Comparison of ENCODE assay signal across 13 cellular contexts in the genomic region with DNA sequence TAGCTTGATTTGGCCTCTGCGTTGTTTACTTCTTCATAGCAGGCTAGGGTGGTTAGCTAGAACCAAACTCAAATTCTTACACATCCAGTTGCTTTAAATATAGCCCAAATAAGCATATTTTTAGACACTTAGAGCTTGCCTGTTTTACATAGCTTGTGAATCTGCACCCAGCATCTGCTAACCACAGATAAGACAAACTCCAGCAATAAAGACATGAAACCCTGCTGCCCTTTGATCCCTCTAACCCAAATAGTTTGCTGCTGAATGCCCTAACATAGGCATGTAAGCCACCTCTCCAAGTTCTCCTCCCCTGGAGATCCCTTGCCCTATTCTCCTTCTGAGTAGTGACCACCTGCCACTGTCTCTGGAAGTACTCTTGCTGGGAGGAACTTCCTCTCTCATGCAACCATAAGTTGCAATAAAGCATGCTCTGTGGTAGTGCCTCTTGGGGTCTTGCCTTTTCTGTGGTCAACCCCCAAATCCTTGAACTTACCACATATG.
DNase-seq lines count a peak whose midpoint lies in the region; ATAC-seq, FAIRE-seq and TF ChIP-seq lines count a peak whose summit lies in the region.
"Had no signal": no experiment of that assay in that cellular context is flagged by ENCODE, and none has a peak within 500 bp of the region (broad histone marks: within the 10 kb centered on the region; RNA-seq: fewer than 3 reads in every experiment).

No MANE protein-coding gene starts in this region.

- H3K4me1 ChIP-seq in upper lobe of right lung: no peaks in the 10 kb centered on the region
- H3K4me1 ChIP-seq: ascending aorta, thyroid gland had no signal

- peak; percentile 39 for FAIRE-seq in GM18507 (lab: Jason Lieb, UNC)
- FAIRE-seq: HepG2 had no signal

- H3K4me3 ChIP-seq in upper lobe of right lung: no peak overlapping the region
- H3K4me3 ChIP-seq: ascending aorta, thyroid gland had no signal

- ATAC-seq in GM21390 (IDR thresholded peaks at IDR 0.05; ENCODE audit: unreplicated experiment) (peak; percentile 89), HG03066 (IDR thresholded peaks at IDR 0.05; ENCODE audit: low read depth, unreplicated experiment) (peak; percentile 90), upper lobe of right lung (no peak)
- ATAC-seq: HepG2 had no signal

- intact Hi-C loops in upper lobe of right lung (cut with DNase I): no loop called here

- H3K27me3 ChIP-seq in upper lobe of right lung: no peaks in the 10 kb centered on the region
- H3K27me3 ChIP-seq: ascending aorta, thyroid gland had no signal

- no peaks in the 10 kb centered on the region for H3K36me3 ChIP-seq in upper lobe of right lung
- H3K36me3 ChIP-seq: ascending aorta, thyroid gland had no signal

- no peak for TF ChIP-seq CTCF in upper lobe of right lung (IDR thresholded peaks at IDR 0.05)

- DNase-seq in GM18507 (ENCODE audit: extremely low spot score, insufficient read length, low read depth) (no peak), OCI-M1 (lab: John Stamatoyannopoulos, UW) (peak; percentile 78), upper lobe of right lung (no peak), NCI-H748 (lab: John Stamatoyannopoulos, UW; ENCODE audit: unreplicated experiment) (no peak), amygdala (lab: John Stamatoyannopoulos, UW) (no peak)
- DNase-seq in stimulated activated CD4-positive, alpha-beta T cell treated with anti-CD3 and anti-CD28 coated beads, Interleukin-2, amount 100 ng/mL, for 24 hours: no peak
- DNase-seq: NCI-H2171 treated with DMSO at 0.1 percent for 48 hours, SHP77 treated with DMSO at 0.1 percent for 48 hours, thyroid gland had no signal

- no peaks in the 10 kb centered on the region for H3K9me3 ChIP-seq in upper lobe of right lung
- H3K9me3 ChIP-seq: ascending aorta, thyroid gland had no signal

- no peak overlapping the region for H3K27ac ChIP-seq in upper lobe of right lung
- H3K27ac ChIP-seq: ascending aorta, thyroid gland had no signal
